In genomic region chr17:27293898-27294688, GRCh38 we compare ENCODE assay signal across 8 cellular contexts.
DNase-seq lines count a peak whose midpoint lies in the region; ATAC-seq and TF ChIP-seq lines count a peak whose summit lies in the region.

Gene WSB1 (plus strand): TSS chr17:27294114. CDS start chr17:27294396, 282 bp downstream.

- peaks cover 42% of the 10 kb centered on the region for H4K20me1 ChIP-seq in BLaER1

- DNase-seq in GM19240 (ENCODE audit: insufficient read length, low spot score): peak; percentile 84
- DNase-seq in NCI-H510A treated with DMSO at 0.1 percent for 48 hours (lab: John Stamatoyannopoulos, UW): peak; percentile 88
- DNase-seq in activated CD4-positive, alpha-beta T cell treated with anti-CD3 and anti-CD28 coated beads for 4 hours: peak; percentile 89 to 90
- peak; percentile 97 for DNase-seq in choroid plexus epithelial cell (ENCODE audit: low read depth)
- DNase-seq in kidney tubule cell (ENCODE audit: low spot score): peak; percentile 91
- DNase-seq in stimulated activated CD4-positive, alpha-beta T cell treated with anti-CD3 and anti-CD28 coated beads, Interleukin-1b, Interleukin-23, amount 100 ng/mL, for 1 hour (ENCODE audit: low read depth in 2 of 2): peak; percentile 80 to 83

- H3K4me1 ChIP-seq in BLaER1: peaks cover 43% of the 10 kb centered on the region

- H3K9ac ChIP-seq in BLaER1: peak within 1 kb of the TSS; percentile 97

- peak within 1 kb of the TSS; percentile 94 for H3K27ac ChIP-seq in BLaER1

- no peaks in the 10 kb centered on the region for H3K9me3 ChIP-seq in BLaER1

- H3K4me3 ChIP-seq in BLaER1: peak within 1 kb of the TSS; percentile 81
- H3K4me3 ChIP-seq in choroid plexus epithelial cell (ENCODE audit: low read depth, low read length): peak within 1 kb of the TSS; percentile 100

- ATAC-seq in HG03457 (IDR thresholded peaks at IDR 0.05; ENCODE audit: unreplicated experiment): peak; percentile 65

- peak within 1 kb of the TSS; percentile 64 for H3K4me2 ChIP-seq in BLaER1

- H3K27me3 ChIP-seq in BLaER1: no peaks in the 10 kb centered on the region

- TF ChIP-seq CTCF in choroid plexus epithelial cell (conservative IDR thresholded peaks at IDR 0.05; ENCODE audit: low read depth, low read length): no peak

- H3K36me3 ChIP-seq in BLaER1: peaks cover 12% of the 10 kb centered on the region

Comparison
In these comparisons a context has a peak if more than half of its experiments do, and no peak if none do; other contexts are left out.
1. Peak in every context shown above with its lines: DNase-seq, ATAC-seq, H3K4me3 ChIP-seq and H3K27ac ChIP-seq.